16 cellular contexts compared by ENCODE assay signal in genomic region chr4:3773552-3774001, GRCh38. TPM values are rescaled to one million over a fixed set of nuclear protein-coding genes. Genes with fewer than 3 reads are reported as not detected.
A peak's percentile ranks its signal among the peaks of the same experiment; 100 is the strongest.
DNase-seq lines count a peak whose midpoint lies in the region; ATAC-seq and TF ChIP-seq lines count a peak whose summit lies in the region.
"Had no signal": no experiment of that assay in that cellular context is flagged by ENCODE, and none has a peak within 500 bp of the region (broad histone marks: within the 10 kb centered on the region; RNA-seq: fewer than 3 reads in every experiment).

No MANE protein-coding gene starts in this region.

- no peak for TF ChIP-seq POLR2A in body of pancreas (IDR thresholded peaks at IDR 0.05)

- no peak overlapping the region for H2BK12ac ChIP-seq in neuronal stem cell (ENCODE audit: low read length)

- 54 to 55% methylated on average over 7 to 17 of the region's 17 CpGs for WGBS in body of pancreas, 2 donors
- no CpG with 5 or more reads among the region's 17 CpGs for WGBS in neuronal stem cell (ENCODE audit: extremely low coverage in 2 of 2, insufficient read length in 2 of 2, insufficient replicate concordance in 1 of 2), 2 donors

- CTCF ChIA-PET in Calu3 (lab: Charles Lee) = no interaction called here

- H3K4ac ChIP-seq in neuronal stem cell (ENCODE audit: low read length) = no peak overlapping the region

- H3K27me3 ChIP-seq in body of pancreas (no peaks in the 10 kb centered on the region), neuronal stem cell (ENCODE audit: control insufficient read depth in 3 of 3, insufficient read depth in 3 of 3, low read depth in 1 of 3, low read length in 3 of 3) (peaks cover 0 to 80% (median 0%) of the 10 kb centered on the region in 3 experiments)

- no peaks in the 10 kb centered on the region for H3K27me3 Mint-ChIP-seq in Calu3 (ENCODE audit: unreplicated experiment)

- peak overlapping the region; percentile 9 for H4K91ac ChIP-seq in neuronal stem cell (ENCODE audit: low read depth, low read length, poor library complexity)

- peak overlapping the region; percentile 14 for H3K9ac ChIP-seq in neuronal stem cell (ENCODE audit: low read depth, low read length, poor library complexity)

- H3K4me1 ChIP-seq in body of pancreas (peaks cover 9% of the 10 kb centered on the region), neuronal stem cell (ENCODE audit: control insufficient read depth in 2 of 2, insufficient read depth in 1 of 2, low read depth in 1 of 2, low read length in 2 of 2) (peaks cover 0 to 9% of the 10 kb centered on the region in 2 donors)

- no peak overlapping the region for H2BK5ac ChIP-seq in neuronal stem cell (ENCODE audit: low read length)

- intact Hi-C loops in Calu3 (cut with micrococcal nuclease; ENCODE audit: unreplicated experiment) = no loop called here
- intact Hi-C loops in body of pancreas (cut with DNase I) = no loop called here

- peak; percentile 64 for ATAC-seq in body of pancreas
- no peak for ATAC-seq in HG02840 (IDR thresholded peaks at IDR 0.05; ENCODE audit: low FRiP score, unreplicated experiment)
- ATAC-seq in GM21717 (IDR thresholded peaks at IDR 0.05; ENCODE audit: unreplicated experiment) = no peak
- ATAC-seq: T-cell had no signal

- H3K18ac ChIP-seq in neuronal stem cell (ENCODE audit: low read length) = peak overlapping the region; percentile 49

- no peak overlapping the region for H2BK15ac ChIP-seq in neuronal stem cell (ENCODE audit: low read length)

- H2BK120ac ChIP-seq in neuronal stem cell (ENCODE audit: low read depth, low read length) = no peak overlapping the region

- H3K79me1 ChIP-seq in neuronal stem cell (ENCODE audit: low read depth, low read length) = peaks cover 2% of the 10 kb centered on the region

- H3K4me3 ChIP-seq in body of pancreas (no peak overlapping the region), neuronal stem cell (ENCODE audit: low read length in 2 of 2) (no peak overlapping the region)

- H3K4me1 Mint-ChIP-seq in Calu3 (ENCODE audit: low read depth, unreplicated experiment) = no peaks in the 10 kb centered on the region
- H3K4me1 Mint-ChIP-seq: T-cell had no signal

- H3K36me3 Mint-ChIP-seq in Calu3 (ENCODE audit: insufficient read depth, unreplicated experiment) = no peaks in the 10 kb centered on the region
- H3K36me3 Mint-ChIP-seq: T-cell had no signal

- H3K9me3 ChIP-seq in body of pancreas = no peaks in the 10 kb centered on the region
- no peaks in the 10 kb centered on the region for H3K9me3 ChIP-seq in neuronal stem cell (replicated peaks in 1 of 2; ENCODE audit: control insufficient read depth in 2 of 2, insufficient read depth in 1 of 2, low read depth in 1 of 2, low read length in 2 of 2)

- no peak overlapping the region for H3K4me3 Mint-ChIP-seq in Calu3 (ENCODE audit: low read depth, unreplicated experiment)
- H3K4me3 Mint-ChIP-seq: T-cell had no signal

- no peak overlapping the region for H3K27ac Mint-ChIP-seq in Calu3 (ENCODE audit: unreplicated experiment)
- H3K27ac Mint-ChIP-seq: T-cell had no signal

- H3K4me2 ChIP-seq in neuronal stem cell (ENCODE audit: insufficient read depth, low read length, poor library complexity, severe bottlenecking) = no peak overlapping the region

- no TSS peak for BruUV-seq in Calu3 (replicated peaks; lab: Mats Ljungman, UMichigan)

- DNase-seq in Calu3 (peak; percentile 15), LHCN-M2 (ENCODE audit: low read depth) (peak; percentile 28), body of pancreas (peak in 3 of 4 donors; percentile 44 to 55 (median 53)), neuronal stem cell (ENCODE audit: low spot score) (no peak), OCI-M1 (lab: John Stamatoyannopoulos, UW) (no peak)
- DNase-seq: COR-L47, DMS79, GF-D8, Karpas-422, NCI-H1105 treated with DMSO at 0.1 percent for 48 hours, NCI-H187, NCI-H446 treated with DMSO at 0.1 percent for 48 hours, T-cell had no signal

- H2AK5ac ChIP-seq in neuronal stem cell (ENCODE audit: low read depth, low read length) = peak overlapping the region; percentile 78

- no peak overlapping the region for H4K8ac ChIP-seq in neuronal stem cell (ENCODE audit: low read depth, low read length)

- H2AFZ ChIP-seq in neuronal stem cell (ENCODE audit: low read length) = no peak overlapping the region

- H3K27ac ChIP-seq in body of pancreas (peak overlapping the region in 1 of 4 donors; percentile 63), neuronal stem cell (replicated peaks; ENCODE audit: low read length) (no peak overlapping the region)

- H3K36me3 ChIP-seq in body of pancreas (replicated peaks in 1 of 2; ENCODE audit: insufficient read depth in 1 of 2, low read depth in 2 of 2) = no peaks in the 10 kb centered on the region
- no peaks in the 10 kb centered on the region for H3K36me3 ChIP-seq in neuronal stem cell (replicated peaks in 1 of 2; ENCODE audit: control insufficient read depth in 2 of 2, insufficient read depth in 2 of 2, low read length in 2 of 2)

- H3K9me3 Mint-ChIP-seq in Calu3 (ENCODE audit: low read depth, unreplicated experiment) = no peaks in the 10 kb centered on the region

- H3K23ac ChIP-seq in neuronal stem cell (ENCODE audit: low read depth, low read length, poor library complexity) = peak overlapping the region; percentile 10

- H3K14ac ChIP-seq in neuronal stem cell (ENCODE audit: low read length) = peak overlapping the region; percentile 63

- no peak for TF ChIP-seq CTCF in Calu3 (IDR thresholded peaks at IDR 0.05; ENCODE audit: unreplicated experiment)
- no peak for TF ChIP-seq CTCF in body of pancreas (IDR thresholded peaks at IDR 0.05)

RNA-seq across cellular contexts. Expression of gene ADRA2C, which starts 7.4 kb away (rescaled TPM):
- total RNA-seq in Calu3 (2022) = 2.4 and 3.4 TPM in 2 replicates
- total RNA-seq in LHCN-M2 (2014; rRNA removed) = 2.9 and 3.5 TPM in 2 replicates
- polyA plus RNA-seq in LHCN-M2 (2012) = 20.7 TPM
- 10 to 100 TPM in 1 of 2 donors, 1 to 10 TPM in 1; 6.7 to 10.5 TPM for total RNA-seq in body of pancreas
- polyA plus RNA-seq in neuronal stem cell (2013, experiment 1 of 2) = 7.7 TPM
- 7.2 TPM for polyA plus RNA-seq in neuronal stem cell (2013, experiment 2 of 2)
- polyA plus RNA-seq: AG04450 had no signal

Comparison
In these comparisons a context has a peak if more than half of its experiments do, and no peak if none do; other contexts are left out.
1. DNase-seq: peak in Calu3 (single experiment), LHCN-M2 (single experiment) and body of pancreas (3 of 4); none in neuronal stem cell (single experiment) and OCI-M1 (single experiment).